Comparison of ENCODE assay signal across 28 cellular contexts in the genomic region with DNA sequence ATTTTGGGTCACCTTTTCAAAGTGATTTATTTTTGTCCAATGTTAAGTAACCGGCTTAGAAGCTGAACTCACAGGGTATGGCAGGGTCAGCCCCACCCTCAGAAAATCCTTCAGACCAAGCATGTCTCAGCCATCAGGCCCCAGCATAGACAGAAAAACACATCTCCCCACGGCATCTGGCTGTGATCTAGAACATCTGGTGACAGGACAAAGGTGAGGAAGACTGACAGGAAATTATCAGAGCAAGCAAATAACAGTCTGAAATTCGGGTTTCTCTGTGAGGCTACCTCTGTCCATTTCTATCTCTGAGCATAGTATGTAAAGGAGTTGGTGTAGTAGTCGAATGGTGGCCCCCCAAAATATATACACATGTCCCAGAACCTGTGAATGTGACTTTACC.
"Had no signal": no experiment of that assay in that cellular context is flagged by ENCODE, and none has a peak within 500 bp of the region (broad histone marks: within the 10 kb centered on the region; RNA-seq: fewer than 3 reads in every experiment).

No MANE protein-coding gene starts in this region.

- H3K27ac ChIP-seq: neutrophil, pancreas, psoas muscle, right lobe of liver, sigmoid colon, stomach, thoracic aorta, thyroid gland, tibial nerve, upper lobe of left lung, uterus had no signal

- ATAC-seq: naive thymus-derived CD4-positive, alpha-beta T cell; natural killer cell treated with Interleukin-12 subunit alpha and Interleukin-12 subunit beta and Interleukin-15 and Interleukin-18, amount 100 ng/mL, for 72 hours; pancreas; psoas muscle; right cardiac atrium; right lobe of liver; stimulated activated effector memory CD8-positive, alpha-beta T cell treated with anti-CD3 and anti-CD28 coated beads, Interleukin-12 subunit alpha, Interleukin-12 subunit beta, amount 100 ng/mL, for 72 hours had no signal

- H3K4me1 ChIP-seq: pancreas, psoas muscle, right lobe of liver, sigmoid colon, stomach, thyroid gland, tibial nerve, uterus had no signal

- H3K9me3 Mint-ChIP-seq: natural killer cell treated with Interleukin-12 subunit alpha and Interleukin-12 subunit beta and Interleukin-15 and Interleukin-18, amount 100 ng/mL, for 72 hours had no signal

- H3K36me3 ChIP-seq: neutrophil, pancreas, right lobe of liver, sigmoid colon, stomach, thoracic aorta, thyroid gland, tibial nerve, upper lobe of left lung, uterus had no signal

- DNase-seq: naive thymus-derived CD4-positive, alpha-beta T cell; nephron progenitor cell; nucleus accumbens; pancreas; posterior cingulate gyrus; psoas muscle; right cardiac atrium; right lobe of liver; sigmoid colon; small intestine; stimulated activated CD4-positive, alpha-beta T cell treated with anti-CD3 and anti-CD28 coated beads, Interleukin-15, amount 100 ng/mL, for 24 hours; stimulated activated CD4-positive, alpha-beta T cell treated with anti-CD3 and anti-CD28 coated beads, Interleukin-2, amount 100 ng/mL, for 24 hours; stimulated activated CD4-positive, alpha-beta T cell treated with anti-CD3 and anti-CD28 coated beads, Interleukin-2, amount 100 ng/mL, for 48 hours; stimulated activated CD4-positive, alpha-beta T cell treated with anti-CD3 and anti-CD28 coated beads, Interleukin-4, amount 100 ng/mL, for 24 hours; stimulated activated naive CD4-positive, alpha-beta T cell; stomach; thyroid gland; trophoblast cell; upper lobe of left lung; uterus had no signal

- H3K27me3 ChIP-seq: neutrophil, pancreas, right lobe of liver, sigmoid colon, thyroid gland, tibial nerve, upper lobe of left lung, uterus had no signal

- H3K4me3 ChIP-seq: pancreas, psoas muscle, right lobe of liver, sigmoid colon, stomach, thoracic aorta, thyroid gland, tibial nerve, upper lobe of left lung, uterus had no signal

- H3K4me1 Mint-ChIP-seq: naive thymus-derived CD4-positive, alpha-beta T cell; neural crest cell; stimulated activated effector memory CD8-positive, alpha-beta T cell treated with anti-CD3 and anti-CD28 coated beads, Interleukin-12 subunit alpha, Interleukin-12 subunit beta, amount 100 ng/mL, for 72 hours had no signal

- H3K4me3 Mint-ChIP-seq: naive thymus-derived CD4-positive, alpha-beta T cell; natural killer cell treated with Interleukin-12 subunit alpha and Interleukin-12 subunit beta and Interleukin-15 and Interleukin-18, amount 100 ng/mL, for 72 hours; nephron progenitor cell; neural crest cell; stimulated activated effector memory CD8-positive, alpha-beta T cell treated with anti-CD3 and anti-CD28 coated beads, Interleukin-12 subunit alpha, Interleukin-12 subunit beta, amount 100 ng/mL, for 72 hours; stimulated activated naive CD8-positive, alpha-beta T cell treated with anti-CD3 and anti-CD28 coated beads, Interleukin-15, Interleukin-2, amounts not matched to agents 100 ng/mL and 50 ng/mL, for 24 hours had no signal

- H3K36me3 Mint-ChIP-seq: naive thymus-derived CD4-positive, alpha-beta T cell; stimulated activated effector memory CD8-positive, alpha-beta T cell treated with anti-CD3 and anti-CD28 coated beads, Interleukin-12 subunit alpha, Interleukin-12 subunit beta, amount 100 ng/mL, for 72 hours had no signal

- H3K27me3 Mint-ChIP-seq: progenitor cell of endocrine pancreas had no signal

- H3K27ac Mint-ChIP-seq: naive thymus-derived CD4-positive, alpha-beta T cell; natural killer cell treated with Interleukin-12 subunit alpha and Interleukin-12 subunit beta and Interleukin-15 and Interleukin-18, amount 100 ng/mL, for 72 hours; nephron progenitor cell; progenitor cell of endocrine pancreas; stimulated activated effector memory CD8-positive, alpha-beta T cell treated with anti-CD3 and anti-CD28 coated beads, Interleukin-12 subunit alpha, Interleukin-12 subunit beta, amount 100 ng/mL, for 72 hours; stimulated activated naive CD8-positive, alpha-beta T cell treated with anti-CD3 and anti-CD28 coated beads, Interleukin-15, Interleukin-2, amounts not matched to agents 100 ng/mL and 50 ng/mL, for 24 hours had no signal
